Comparison of ENCODE assay signal across 10 cellular contexts in genomic region chr1:116806245-116806644, GRCh38. TPM values are rescaled to one million over a fixed set of nuclear protein-coding genes. Genes with fewer than 3 reads are reported as not detected.
A peak's percentile ranks its signal among the peaks of the same experiment; 100 is the strongest.
DNase-seq lines count a peak whose midpoint lies in the region; ATAC-seq and TF ChIP-seq lines count a peak whose summit lies in the region.
"Had no signal": no experiment of that assay in that cellular context is flagged by ENCODE, and none has a peak within 500 bp of the region (broad histone marks: within the 10 kb centered on the region; RNA-seq: fewer than 3 reads in every experiment).

No MANE protein-coding gene starts in this region.

- ATAC-seq in GM19324 (IDR thresholded peaks at IDR 0.05; ENCODE audit: low FRiP score, unreplicated experiment) (peak; percentile 88), T-cell (replicated peaks in 1 of 4) (peak; percentile 15 to 49 (median 29))

- H2BK120ac ChIP-seq in mesendoderm (ENCODE audit: low read depth, low read length): no peak overlapping the region

- H2BK15ac ChIP-seq in mesendoderm (replicated peaks; ENCODE audit: low read depth): no peak overlapping the region

- no peaks in the 10 kb centered on the region for H3K27me3 ChIP-seq in mesendoderm (ENCODE audit: insufficient read depth, low read length, poor library complexity)

- no peak overlapping the region for H3K4me3 ChIP-seq in mesendoderm (ENCODE audit: low read length)

- H3K23ac ChIP-seq in mesendoderm (ENCODE audit: low read length): no peak overlapping the region

- peak overlapping the region; percentile 95 to 99 for H3K27ac Mint-ChIP-seq in T-cell
- peak overlapping the region; percentile 95 for H3K27ac Mint-ChIP-seq in activated naive CD4-positive, alpha-beta T cell treated with anti-CD3 and anti-CD28 coated beads, Interleukin-2, amount 50 U/mL, for 24 hours

- H2AK5ac ChIP-seq in mesendoderm (ENCODE audit: low read length): no peak overlapping the region

- no CpG with 5 or more reads among the region's 1 CpG for WGBS in mesendoderm (ENCODE audit: extremely low coverage, insufficient coverage, low lambda C conversion rate)

- no peak overlapping the region for H2BK5ac ChIP-seq in mesendoderm (ENCODE audit: low read length)

- H4K8ac ChIP-seq in mesendoderm (ENCODE audit: low read depth, low read length): no peak overlapping the region

- H3K36me3 ChIP-seq in mesendoderm (ENCODE audit: control insufficient read depth, insufficient read depth, low read length): no peaks in the 10 kb centered on the region

- H3K27ac ChIP-seq in mesendoderm (ENCODE audit: low read depth, low read length): no peak overlapping the region
- H3K27ac ChIP-seq: epithelial cell of prostate, VCaP had no signal

- H3K27me3 Mint-ChIP-seq in T-cell: no peaks in the 10 kb centered on the region
- H3K27me3 Mint-ChIP-seq in activated naive CD4-positive, alpha-beta T cell treated with anti-CD3 and anti-CD28 coated beads, Interleukin-2, amount 50 U/mL, for 24 hours: no peaks in the 10 kb centered on the region

- H3K79me2 ChIP-seq in mesendoderm (ENCODE audit: control insufficient read depth, insufficient read depth, low read length): no peaks in the 10 kb centered on the region

- CTCF ChIA-PET in T-cell (lab: Charles Lee) (interaction anchor here in 1 of 2 donors (0.8 to 1.5 kb wide), 4 partner anchors 10 to 69 kb away, joined by 3 to 5 read pairs (median 4); no protein-coding TSS in a partner anchor), HEK293T (lab: Yijun Ruan, JAX) (no interaction called here)

- no peak overlapping the region for H3K56ac ChIP-seq in mesendoderm (ENCODE audit: low read length)

- H4K5ac ChIP-seq in mesendoderm (ENCODE audit: low read length): no peak overlapping the region

- H3K4me1 Mint-ChIP-seq in T-cell: peaks cover 72 to 92% (median 91%) of the 10 kb centered on the region in 3 donors
- H3K4me1 Mint-ChIP-seq in activated naive CD4-positive, alpha-beta T cell treated with anti-CD3 and anti-CD28 coated beads, Interleukin-2, amount 50 U/mL, for 24 hours: peaks cover 81% of the 10 kb centered on the region

- H3K36me3 Mint-ChIP-seq in T-cell: no peaks in the 10 kb centered on the region
- peaks cover 1% of the 10 kb centered on the region for H3K36me3 Mint-ChIP-seq in activated naive CD4-positive, alpha-beta T cell treated with anti-CD3 and anti-CD28 coated beads, Interleukin-2, amount 50 U/mL, for 24 hours

- POLR2A ChIA-PET in T-cell (lab: Charles Lee) (interaction anchor here (0.6 to 1.2 kb wide), 4 partner anchors 9 to 72 kb away, joined by 3 to 5 read pairs (median 4); no protein-coding TSS in a partner anchor), HEK293T (lab: Yijun Ruan, JAX) (interaction anchor here (1.5 kb wide), 1 partner anchor 20 kb away, joined by 3 read pairs; no protein-coding TSS in a partner anchor)

- no peaks in the 10 kb centered on the region for H3K4me1 ChIP-seq in mesendoderm (ENCODE audit: control insufficient read depth, low read depth, low read length)

- H3K4me2 ChIP-seq in mesendoderm (ENCODE audit: low read length): no peak overlapping the region

- H3K4me3 Mint-ChIP-seq in T-cell: peak overlapping the region; percentile 61 to 72 (median 64)
- peak overlapping the region; percentile 73 for H3K4me3 Mint-ChIP-seq in activated naive CD4-positive, alpha-beta T cell treated with anti-CD3 and anti-CD28 coated beads, Interleukin-2, amount 50 U/mL, for 24 hours

- peak in 32 of 34 experiments; percentile 19 to 64 (median 42) for DNase-seq in T-cell
- peak; percentile 60 to 81 (median 64) for DNase-seq in stimulated activated CD4-positive, alpha-beta T cell treated with anti-CD3 and anti-CD28 coated beads, TNF-alpha, amount 100 ng/mL, for 24 hours (ENCODE audit: low read depth in 3 of 3)
- DNase-seq in NK-92 treated with Interleukin-12 subunit alpha and Interleukin-12 subunit beta, amount 100 ng/mL, for 24 hours (lab: John Stamatoyannopoulos, UW): no peak
- DNase-seq in mesendoderm: no peak
- DNase-seq in HEK293T (ENCODE audit: extremely low spot score): no peak
- no peak for DNase-seq in NCI-H2029 (lab: John Stamatoyannopoulos, UW)

- H3K4ac ChIP-seq in mesendoderm (ENCODE audit: low read depth, low read length): no peak overlapping the region

- H3K9ac ChIP-seq in mesendoderm (ENCODE audit: low read length): no peak overlapping the region

- H3K9me3 Mint-ChIP-seq in T-cell: no peaks in the 10 kb centered on the region
- H3K9me3 Mint-ChIP-seq in activated naive CD4-positive, alpha-beta T cell treated with anti-CD3 and anti-CD28 coated beads, Interleukin-2, amount 50 U/mL, for 24 hours: peaks cover 6% of the 10 kb centered on the region

- no peak overlapping the region for H3K18ac ChIP-seq in mesendoderm (ENCODE audit: low read length)

- no peaks in the 10 kb centered on the region for H3K79me1 ChIP-seq in mesendoderm (ENCODE audit: low read length)

TF ChIP-seq in HEK293T, 16 proteins besides CTCF, POLR2A, EP300 and RAD21:
- TF ChIP-seq PKNOX1 (IDR thresholded peaks at IDR 0.05) (no peak), ELF4 (IDR thresholded peaks at IDR 0.05) (no peak), FOXA1 (IDR thresholded peaks at IDR 0.05) (no peak), TARDBP (IDR thresholded peaks at IDR 0.05) (no peak), FOXM1 (IDR thresholded peaks at IDR 0.05; ENCODE audit: borderline replicate concordance) (no peak), ARNT (IDR thresholded peaks at IDR 0.05) (no peak), SP1 (IDR thresholded peaks at IDR 0.05) (no peak), L3MBTL2 (conservative IDR thresholded peaks at IDR 0.05) (no peak)

RNA-seq across cellular contexts. Expression of gene CD2, which starts 52.0 kb away (rescaled TPM):
- total RNA-seq in T-cell: 100 to 1,000 TPM; 119 to 209 (median 158) TPM
- polyA plus RNA-seq in mesendoderm (2013, experiment 1 of 2): not detected
- not detected for polyA plus RNA-seq in mesendoderm (2013, experiment 2 of 2)

Comparison
In these comparisons a context has a peak if more than half of its experiments do, and no peak if none do; other contexts are left out.
1. DNase-seq: peak in T-cell (32 of 34) and stimulated activated CD4-positive, alpha-beta T cell treated with anti-CD3 and anti-CD28 coated beads, TNF-alpha, amount 100 ng/mL, for 24 hours (3 of 3); none in NK-92 treated with Interleukin-12 subunit alpha and Interleukin-12 subunit beta, amount 100 ng/mL, for 24 hours (single experiment), mesendoderm (single experiment), HEK293T (single experiment) and NCI-H2029 (single experiment).